In genomic region chr7:135328526-135328925, GRCh38 we compare ENCODE assay signal across 7 cellular contexts.
"Had no signal": no experiment of that assay in that cellular context is flagged by ENCODE, and none has a peak within 500 bp of the region (broad histone marks: within the 10 kb centered on the region; RNA-seq: fewer than 3 reads in every experiment).

No MANE protein-coding gene starts in this region.

- H3K36me3 Mint-ChIP-seq: IgD-negative memory B cell had no signal

- ATAC-seq: HepG2 had no signal

- DNase-seq: GOT3, H7, HFFc6 had no signal

- H3K27ac ChIP-seq: HL-60 had no signal

- H3K9me3 Mint-ChIP-seq: HFFc6 had no signal

- H3K4me3 Mint-ChIP-seq: HFFc6, IgD-negative memory B cell had no signal

- H3K4me3 ChIP-seq: HAP-1 had no signal

- H3K4me1 Mint-ChIP-seq: IgD-negative memory B cell had no signal

- H3K36me3 ChIP-seq: HAP-1 had no signal

- H3K27ac Mint-ChIP-seq: HFFc6 had no signal

- H3K4me1 ChIP-seq: HAP-1 had no signal
